12 cellular contexts compared by ENCODE assay signal in genomic region chr1:35284852-35285251, GRCh38. TPM values are rescaled to one million over a fixed set of nuclear protein-coding genes. Genes with fewer than 3 reads are reported as not detected.
DNase-seq lines count a peak whose midpoint lies in the region; ATAC-seq and TF ChIP-seq lines count a peak whose summit lies in the region.
"Had no signal": no experiment of that assay in that cellular context is flagged by ENCODE, and none has a peak within 500 bp of the region (broad histone marks: within the 10 kb centered on the region; RNA-seq: fewer than 3 reads in every experiment).

No MANE protein-coding gene starts in this region.

- TF ChIP-seq CTCF in CD14-positive monocyte (IDR thresholded peaks at IDR 0.05), result no peak
- TF ChIP-seq CTCF in CD4-positive, alpha-beta T cell (IDR thresholded peaks at IDR 0.05), result no peak

- intact Hi-C loops in CD14-positive monocyte (cut with micrococcal nuclease), result no loop called here
- intact Hi-C loops in CD4-positive, alpha-beta T cell (cut with DNase I, micrococcal nuclease), result no loop called here
- intact Hi-C loops in naive thymus-derived CD4-positive, alpha-beta T cell (cut with micrococcal nuclease), result no loop called here

- DNase-seq in CD14-positive monocyte (ENCODE audit: low spot score) (no peak), Karpas-422 (no peak), NCI-H2107 (lab: John Stamatoyannopoulos, UW) (no peak), DMS 273 treated with DMSO at 0.1 percent for 48 hours (lab: John Stamatoyannopoulos, UW) (no peak)
- no peak for DNase-seq in CD4-positive, alpha-beta T cell
- DNase-seq in naive thymus-derived CD4-positive, alpha-beta T cell, result no peak
- DNase-seq: BE2C, KBM-7 had no signal

- no peak overlapping the region for H3K27ac ChIP-seq in CD4-positive, alpha-beta T cell (ENCODE audit: low read depth, low read length)
- H3K27ac ChIP-seq in Karpas-422 (ENCODE audit: low read length), result peak overlapping the region; percentile 49; the same call in 1 of the 2 replicates
- no peak overlapping the region for H3K27ac ChIP-seq in naive thymus-derived CD4-positive, alpha-beta T cell (ENCODE audit: low read depth, low read length)
- H3K27ac ChIP-seq: A549, C4-2B, HL-60 had no signal

- no peak overlapping the region for H3K4me3 ChIP-seq in Karpas-422 (ENCODE audit: low read length)
- no peak overlapping the region for H3K4me3 ChIP-seq in naive thymus-derived CD4-positive, alpha-beta T cell (ENCODE audit: low read length)
- H3K4me3 ChIP-seq: A549 had no signal

- H4K20me1 ChIP-seq in Karpas-422 (ENCODE audit: insufficient read depth, low read depth, low read length), result no peaks in the 10 kb centered on the region

- no peak overlapping the region for H3K9ac ChIP-seq in Karpas-422 (ENCODE audit: low read length)

- no peaks in the 10 kb centered on the region for H3K9me2 ChIP-seq in Karpas-422 (replicated peaks; ENCODE audit: insufficient read depth, low read length)

- H3K27me3 ChIP-seq in CD4-positive, alpha-beta T cell (ENCODE audit: control insufficient read depth, insufficient read depth, low read length), result no peaks in the 10 kb centered on the region
- H3K27me3 ChIP-seq in Karpas-422 (ENCODE audit: low read length), result no peaks in the 10 kb centered on the region
- no peaks in the 10 kb centered on the region for H3K27me3 ChIP-seq in naive thymus-derived CD4-positive, alpha-beta T cell (ENCODE audit: control insufficient read depth in 2 of 2, insufficient read depth in 2 of 2, low read length in 2 of 2)
- H3K27me3 ChIP-seq: BE2C had no signal

- CTCF ChIA-PET in CD4-positive, alpha-beta T cell (lab: Charles Lee), result interaction anchor here (0.6 to 0.7 kb wide), 2 partner anchors 43 to 174 kb away, joined by 3 read pairs; no protein-coding TSS in a partner anchor
- CTCF ChIA-PET in naive thymus-derived CD4-positive, alpha-beta T cell (lab: Charles Lee), result no interaction called here

- H3K4me1 ChIP-seq in Karpas-422 (ENCODE audit: low read length), result peaks cover 13% of the 10 kb centered on the region
- H3K4me1 ChIP-seq in naive thymus-derived CD4-positive, alpha-beta T cell (ENCODE audit: control insufficient read depth in 2 of 2, insufficient read depth in 2 of 2, low read length in 2 of 2), result peaks cover 0 to 17% of the 10 kb centered on the region in 2 donors
- H3K4me1 ChIP-seq: BE2C had no signal

- ATAC-seq in CD4-positive, alpha-beta T cell (ENCODE audit: poor library complexity), result no peak
- ATAC-seq in naive thymus-derived CD4-positive, alpha-beta T cell, result no peak
- no peak for ATAC-seq in HG02642 (IDR thresholded peaks at IDR 0.05; ENCODE audit: poor library complexity, unreplicated experiment)
- ATAC-seq: A549 had no signal

- peak overlapping the region in 6 of 7 donors; percentile 8 to 83 (median 42) for H3K27ac Mint-ChIP-seq in CD14-positive monocyte
- H3K27ac Mint-ChIP-seq in CD4-positive, alpha-beta T cell, result peak overlapping the region; percentile 80
- peak overlapping the region in 8 of 9 donors; percentile 70 to 94 (median 82) for H3K27ac Mint-ChIP-seq in naive thymus-derived CD4-positive, alpha-beta T cell

- H3K9me3 Mint-ChIP-seq in CD14-positive monocyte, result peaks cover 6 to 25% (median 9%) of the 10 kb centered on the region in 7 donors
- peaks cover 3% of the 10 kb centered on the region for H3K9me3 Mint-ChIP-seq in CD4-positive, alpha-beta T cell
- peaks cover 0 to 32% (median 5%) of the 10 kb centered on the region in 11 donors for H3K9me3 Mint-ChIP-seq in naive thymus-derived CD4-positive, alpha-beta T cell

- H3K4me1 Mint-ChIP-seq in CD14-positive monocyte, result peaks cover 39% of the 10 kb centered on the region
- H3K4me1 Mint-ChIP-seq in CD4-positive, alpha-beta T cell (ENCODE audit: low read depth), result peaks cover 57% of the 10 kb centered on the region
- peaks cover 24 to 62% (median 55%) of the 10 kb centered on the region in 7 donors for H3K4me1 Mint-ChIP-seq in naive thymus-derived CD4-positive, alpha-beta T cell

- POLR2A ChIA-PET in CD4-positive, alpha-beta T cell (lab: Charles Lee), result interaction anchor here (1.0 kb wide), 1 partner anchor 16 kb away, joined by 5 read pairs; the partner anchor contains the start of gene ZMYM4
- POLR2A ChIA-PET in naive thymus-derived CD4-positive, alpha-beta T cell (lab: Charles Lee), result interaction anchor here (0.6 kb wide), 1 partner anchor 163 kb away, joined by 3 read pairs; no protein-coding TSS in a partner anchor

- H3K4me3 Mint-ChIP-seq in CD14-positive monocyte, result peak overlapping the region in 1 of 2 donors; percentile 28
- H3K4me3 Mint-ChIP-seq in CD4-positive, alpha-beta T cell, result no peak overlapping the region
- peak overlapping the region in 6 of 10 donors; percentile 11 to 81 (median 28) for H3K4me3 Mint-ChIP-seq in naive thymus-derived CD4-positive, alpha-beta T cell

- no peaks in the 10 kb centered on the region for H3K9me3 ChIP-seq in CD4-positive, alpha-beta T cell (ENCODE audit: control insufficient read depth, low read length)
- H3K9me3 ChIP-seq in Karpas-422 (ENCODE audit: low read length), result no peaks in the 10 kb centered on the region
- peaks cover 0 to 9% (median 0%) of the 10 kb centered on the region in 3 experiments for H3K9me3 ChIP-seq in naive thymus-derived CD4-positive, alpha-beta T cell (ENCODE audit: control insufficient read depth in 2 of 3, low read length in 3 of 3)
- H3K9me3 ChIP-seq: A549, BE2C had no signal

- H3K79me2 ChIP-seq in Karpas-422 (ENCODE audit: low read length), result peaks cover 83% of the 10 kb centered on the region

- peaks cover 6 to 38% of the 10 kb centered on the region in 2 donors for H3K36me3 Mint-ChIP-seq in CD14-positive monocyte
- H3K36me3 Mint-ChIP-seq in CD4-positive, alpha-beta T cell (ENCODE audit: low read depth), result peaks cover 41% of the 10 kb centered on the region
- H3K36me3 Mint-ChIP-seq in naive thymus-derived CD4-positive, alpha-beta T cell, result peaks cover under 1 to 35% (median 32%) of the 10 kb centered on the region in 5 donors

- H2AFZ ChIP-seq in Karpas-422 (ENCODE audit: low read length), result no peak overlapping the region

- H3K36me3 ChIP-seq in Karpas-422 (ENCODE audit: insufficient read depth, low read length), result peaks cover 14% of the 10 kb centered on the region
- H3K36me3 ChIP-seq in naive thymus-derived CD4-positive, alpha-beta T cell (ENCODE audit: control insufficient read depth in 2 of 3, insufficient read depth in 3 of 3, low read length in 3 of 3), result no peaks in the 10 kb centered on the region
- H3K36me3 ChIP-seq: BE2C had no signal

- H3K27me3 Mint-ChIP-seq in CD14-positive monocyte (ENCODE audit: low read depth in 3 of 3), result no peaks in the 10 kb centered on the region
- no peaks in the 10 kb centered on the region for H3K27me3 Mint-ChIP-seq in CD4-positive, alpha-beta T cell
- no peaks in the 10 kb centered on the region for H3K27me3 Mint-ChIP-seq in naive thymus-derived CD4-positive, alpha-beta T cell

- no peak overlapping the region for H3K4me2 ChIP-seq in Karpas-422 (ENCODE audit: low read depth, low read length, poor library complexity, severe bottlenecking)
- H3K4me2 ChIP-seq: A549 had no signal

RNA-seq across cellular contexts. Expression of gene ZMYM4, which starts 16.3 kb away (rescaled TPM):
- 10 to 100 TPM; 26.0 to 31.8 TPM for polyA plus RNA-seq in CD14-positive monocyte
- total RNA-seq in CD4-positive, alpha-beta T cell, result 10 to 100 TPM; 37.0 to 39.9 TPM
- 45.7 and 46.3 TPM in 2 replicates for total RNA-seq in Karpas-422 (2014; rRNA removed; shearing (Covaris generic); ENCODE audit: low replicate concordance)
- 10 to 100 TPM; 32.1 to 52.9 (median 45.6) TPM for total RNA-seq in naive thymus-derived CD4-positive, alpha-beta T cell
- polyA plus RNA-seq in naive thymus-derived CD4-positive, alpha-beta T cell, result 10 to 100 TPM; 28.2 to 32.1 TPM
